Comparison of ENCODE assay signal across 25 cellular contexts in the genomic region with DNA sequence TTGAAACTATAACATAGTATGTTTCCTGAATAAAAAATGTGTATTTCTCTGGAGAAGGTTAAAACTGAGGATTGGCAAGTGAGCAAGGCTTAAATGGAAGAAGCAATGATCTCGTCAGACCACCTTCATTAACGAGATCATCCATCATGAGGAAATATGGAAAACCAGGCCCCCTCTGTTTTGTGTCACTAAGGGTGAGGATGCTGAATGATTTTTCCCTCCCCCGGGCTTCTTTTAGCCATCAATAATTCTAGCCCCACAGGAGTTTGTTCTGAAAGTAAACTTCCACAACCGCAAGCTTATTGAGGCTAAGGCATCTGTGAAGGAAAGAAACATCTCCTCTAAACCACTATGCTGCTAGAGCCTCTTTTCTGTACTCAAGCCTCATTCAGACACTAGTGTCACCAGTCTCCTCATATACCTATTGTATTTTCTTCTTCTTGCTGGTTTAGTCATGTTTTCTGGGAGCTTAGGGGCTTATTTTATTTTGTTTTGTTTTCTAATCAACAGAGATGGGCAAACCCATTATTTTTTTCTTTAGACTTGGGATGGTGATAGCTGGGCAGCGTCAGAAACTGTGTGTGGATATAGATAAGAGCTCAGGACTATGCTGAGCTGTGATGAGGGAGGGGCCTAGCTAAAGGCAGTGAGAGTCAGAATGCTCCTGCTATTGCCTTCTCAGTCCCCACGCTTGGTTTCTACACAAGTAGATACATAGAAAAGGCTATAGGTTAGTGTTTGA. TPM values are rescaled to one million over a fixed set of nuclear protein-coding genes. Genes with fewer than 3 reads are reported as not detected.
"Had no signal": no experiment of that assay in that cellular context is flagged by ENCODE, and none has a peak within 500 bp of the region (broad histone marks: within the 10 kb centered on the region; RNA-seq: fewer than 3 reads in every experiment).

No MANE protein-coding gene starts in this region.

- DNase-seq: activated CD4-positive, alpha-beta T cell treated with anti-CD3 and anti-CD28 coated beads for 36 hours; activated CD4-positive, alpha-beta T cell treated with anti-CD3 and anti-CD28 coated beads, Interleukin-2, amount 50 U/mL, for 1 hour; activated CD8-positive, alpha-beta memory T cell treated with anti-CD3 and anti-CD28 coated beads, Interleukin-2, amount 50 U/mL, for 4 hours; activated CD8-positive, alpha-beta T cell treated with anti-CD3 and anti-CD28 coated beads for 36 hours; activated gamma-delta T cell treated with Interleukin-2 at 50 U/mL for 16 hours; activated naive CD4-positive, alpha-beta T cell treated with anti-CD3 and anti-CD28 coated beads, Interleukin-2, amount 10 ng/mL, durations not matched to agents 7 days and 5 days; activated naive CD8-positive, alpha-beta T cell treated with anti-CD3 and anti-CD28 coated beads for 36 hours; activated T-cell treated with anti-CD3 and anti-CD28 coated beads, Interleukin-2, amount 50 U/mL, for 72 hours; anterior cingulate cortex; caudate nucleus; Kasumi-1; NCI-H1105 treated with DMSO at 0.1 percent for 48 hours; NCI-H1436 treated with DMSO at 0.1 percent for 48 hours; NCI-H187; NCI-H2081; NCI-H446; NCI-H524; PC-9; SHP77 treated with DMSO at 0.1 percent for 48 hours; WERI-Rb-1 had no signal

- H3K9me3 Mint-ChIP-seq: activated CD8-positive, alpha-beta T cell treated with anti-CD3 and anti-CD28 coated beads for 36 hours; activated naive CD4-positive, alpha-beta T cell treated with anti-CD3 and anti-CD28 coated beads, Interleukin-2, amount 10 ng/mL, durations not matched to agents 7 days and 5 days; activated naive CD8-positive, alpha-beta T cell treated with anti-CD3 and anti-CD28 coated beads for 36 hours; activated T-cell treated with anti-CD3 and anti-CD28 coated beads, Interleukin-2, amount 50 U/mL, for 72 hours; activated T-helper 2 cell treated with anti-CD3 and anti-CD28 coated beads, Interferon-gamma antibody, Interleukin-2, Interleukin-4, amounts not matched to agents 10 μg/mL and 5 μg/mL and 100 μg/mL, durations not matched to agents 14 hours and 24 hours and 36 hours; T-helper 1 cell treated with Interleukin-12 subunit alpha and Interleukin-12 subunit beta and Interleukin-4 antibody, amounts not matched to agents 30 μg/mL and 1 μg/mL, for 36 hours had no signal

- H3K36me3 ChIP-seq: WERI-Rb-1 had no signal

- H3K4me3 Mint-ChIP-seq: activated CD4-positive, alpha-beta T cell treated with anti-CD3 and anti-CD28 coated beads for 36 hours; activated CD8-positive, alpha-beta T cell treated with anti-CD3 and anti-CD28 coated beads for 36 hours; activated naive CD4-positive, alpha-beta T cell treated with anti-CD3 and anti-CD28 coated beads, Interleukin-2, amount 10 ng/mL, durations not matched to agents 7 days and 5 days; activated naive CD8-positive, alpha-beta T cell treated with anti-CD3 and anti-CD28 coated beads for 36 hours; activated T-cell treated with anti-CD3 and anti-CD28 coated beads, Interleukin-2, amount 50 U/mL, for 72 hours; T-helper 1 cell treated with Interleukin-12 subunit alpha and Interleukin-12 subunit beta and Interleukin-4 antibody, amounts not matched to agents 30 μg/mL and 1 μg/mL, for 36 hours had no signal

- ATAC-seq: activated CD4-positive, alpha-beta T cell treated with anti-CD3 and anti-CD28 coated beads for 36 hours; activated CD8-positive, alpha-beta T cell treated with anti-CD3 and anti-CD28 coated beads for 36 hours; activated T-cell treated with anti-CD3 and anti-CD28 coated beads, Interleukin-2, amount 50 U/mL, for 72 hours had no signal

- H3K36me3 Mint-ChIP-seq: activated naive CD4-positive, alpha-beta T cell treated with anti-CD3 and anti-CD28 coated beads, Interleukin-2, amount 10 ng/mL, durations not matched to agents 7 days and 5 days; activated naive CD8-positive, alpha-beta T cell treated with anti-CD3 and anti-CD28 coated beads for 36 hours had no signal

- H3K4me1 Mint-ChIP-seq: activated CD4-positive, alpha-beta T cell treated with anti-CD3 and anti-CD28 coated beads for 36 hours; activated naive CD4-positive, alpha-beta T cell treated with anti-CD3 and anti-CD28 coated beads, Interleukin-2, amount 10 ng/mL, durations not matched to agents 7 days and 5 days; activated naive CD8-positive, alpha-beta T cell treated with anti-CD3 and anti-CD28 coated beads for 36 hours had no signal

- H3K27ac ChIP-seq: PC-9, WERI-Rb-1 had no signal

- H3K27ac Mint-ChIP-seq: activated CD4-positive, alpha-beta T cell treated with anti-CD3 and anti-CD28 coated beads for 36 hours; activated CD8-positive, alpha-beta T cell treated with anti-CD3 and anti-CD28 coated beads for 36 hours; activated naive CD4-positive, alpha-beta T cell treated with anti-CD3 and anti-CD28 coated beads, Interleukin-2, amount 10 ng/mL, durations not matched to agents 7 days and 5 days; activated naive CD8-positive, alpha-beta T cell treated with anti-CD3 and anti-CD28 coated beads for 36 hours; activated T-cell treated with anti-CD3 and anti-CD28 coated beads, Interleukin-2, amount 50 U/mL, for 72 hours; activated T-helper 2 cell treated with anti-CD3 and anti-CD28 coated beads, Interferon-gamma antibody, Interleukin-2, Interleukin-4, amounts not matched to agents 10 μg/mL and 5 μg/mL and 100 μg/mL, durations not matched to agents 14 hours and 24 hours and 36 hours; T-helper 1 cell treated with Interleukin-12 subunit alpha and Interleukin-12 subunit beta and Interleukin-4 antibody, amounts not matched to agents 30 μg/mL and 1 μg/mL, for 36 hours had no signal

- H3K27me3 Mint-ChIP-seq: activated naive CD4-positive, alpha-beta T cell treated with anti-CD3 and anti-CD28 coated beads, Interleukin-2, amount 10 ng/mL, durations not matched to agents 7 days and 5 days had no signal

- H3K4me3 ChIP-seq: PC-9 had no signal

RNA-seq across cellular contexts. Expression of a gene that starts 5.8 kb away (rescaled TPM):
- total RNA-seq: activated CD4-positive, alpha-beta T cell treated with anti-CD3 and anti-CD28 coated beads for 36 hours; activated CD8-positive, alpha-beta T cell treated with anti-CD3 and anti-CD28 coated beads for 36 hours; activated naive CD8-positive, alpha-beta T cell treated with anti-CD3 and anti-CD28 coated beads for 36 hours; activated T-cell treated with anti-CD3 and anti-CD28 coated beads, Interleukin-2, amount 50 U/mL, for 72 hours; activated T-helper 2 cell treated with anti-CD3 and anti-CD28 coated beads, Interferon-gamma antibody, Interleukin-2, Interleukin-4, amounts not matched to agents 10 μg/mL and 5 μg/mL and 100 μg/mL, durations not matched to agents 14 hours and 24 hours and 36 hours had no signal

RNA-seq across cellular contexts. Expression of a gene that starts 21.0 kb away (rescaled TPM):
- total RNA-seq: activated CD4-positive, alpha-beta T cell treated with anti-CD3 and anti-CD28 coated beads for 36 hours; activated CD8-positive, alpha-beta T cell treated with anti-CD3 and anti-CD28 coated beads for 36 hours; activated naive CD8-positive, alpha-beta T cell treated with anti-CD3 and anti-CD28 coated beads for 36 hours; activated T-cell treated with anti-CD3 and anti-CD28 coated beads, Interleukin-2, amount 50 U/mL, for 72 hours; activated T-helper 2 cell treated with anti-CD3 and anti-CD28 coated beads, Interferon-gamma antibody, Interleukin-2, Interleukin-4, amounts not matched to agents 10 μg/mL and 5 μg/mL and 100 μg/mL, durations not matched to agents 14 hours and 24 hours and 36 hours; PC-9 had no signal
- polyA plus RNA-seq: adipose tissue had no signal

RNA-seq across cellular contexts. Expression of a gene that starts 25.9 kb away (rescaled TPM):
- total RNA-seq: activated CD4-positive, alpha-beta T cell treated with anti-CD3 and anti-CD28 coated beads for 36 hours; activated CD8-positive, alpha-beta T cell treated with anti-CD3 and anti-CD28 coated beads for 36 hours; activated naive CD8-positive, alpha-beta T cell treated with anti-CD3 and anti-CD28 coated beads for 36 hours; activated T-cell treated with anti-CD3 and anti-CD28 coated beads, Interleukin-2, amount 50 U/mL, for 72 hours; activated T-helper 2 cell treated with anti-CD3 and anti-CD28 coated beads, Interferon-gamma antibody, Interleukin-2, Interleukin-4, amounts not matched to agents 10 μg/mL and 5 μg/mL and 100 μg/mL, durations not matched to agents 14 hours and 24 hours and 36 hours; PC-9; SK-MEL-5 had no signal
- polyA plus RNA-seq: adipose tissue had no signal

RNA-seq across cellular contexts. Expression of a gene that starts 26.2 kb away (rescaled TPM):
- total RNA-seq: activated CD4-positive, alpha-beta T cell treated with anti-CD3 and anti-CD28 coated beads for 36 hours; activated CD8-positive, alpha-beta T cell treated with anti-CD3 and anti-CD28 coated beads for 36 hours; activated naive CD8-positive, alpha-beta T cell treated with anti-CD3 and anti-CD28 coated beads for 36 hours; activated T-cell treated with anti-CD3 and anti-CD28 coated beads, Interleukin-2, amount 50 U/mL, for 72 hours; activated T-helper 2 cell treated with anti-CD3 and anti-CD28 coated beads, Interferon-gamma antibody, Interleukin-2, Interleukin-4, amounts not matched to agents 10 μg/mL and 5 μg/mL and 100 μg/mL, durations not matched to agents 14 hours and 24 hours and 36 hours; PC-9 had no signal
- polyA plus RNA-seq: adipose tissue had no signal

RNA-seq across cellular contexts. Expression of a gene that starts 41.3 kb away (rescaled TPM):
- total RNA-seq: activated CD4-positive, alpha-beta T cell treated with anti-CD3 and anti-CD28 coated beads for 36 hours; activated CD8-positive, alpha-beta T cell treated with anti-CD3 and anti-CD28 coated beads for 36 hours; activated naive CD8-positive, alpha-beta T cell treated with anti-CD3 and anti-CD28 coated beads for 36 hours; activated T-helper 2 cell treated with anti-CD3 and anti-CD28 coated beads, Interferon-gamma antibody, Interleukin-2, Interleukin-4, amounts not matched to agents 10 μg/mL and 5 μg/mL and 100 μg/mL, durations not matched to agents 14 hours and 24 hours and 36 hours; cerebellum; PC-9; SK-MEL-5 had no signal
